In genomic region chr2:85867556-85868292, GRCh38 we compare ENCODE assay signal across 18 cellular contexts.
"Had no signal": no experiment of that assay in that cellular context is flagged by ENCODE, and none has a peak within 500 bp of the region (broad histone marks: within the 10 kb centered on the region; RNA-seq: fewer than 3 reads in every experiment).

No MANE protein-coding gene starts in this region.

- H3K9me3 ChIP-seq: sigmoid colon, testis, upper lobe of left lung had no signal

- H3K4me3 ChIP-seq: sigmoid colon, testis, upper lobe of left lung had no signal

- H3K36me3 ChIP-seq: sigmoid colon had no signal

- H3K4me3 Mint-ChIP-seq: activated CD4-positive, alpha-beta T cell treated with anti-CD3 and anti-CD28 coated beads, Interleukin-2, amount 10 ng/mL, durations not matched to agents 24 days and 14 days; activated CD8-positive, alpha-beta T cell treated with anti-CD3 and anti-CD28 coated beads, Interleukin-2, amount 10 ng/mL, durations not matched to agents 7 days and 5 days; nephron progenitor cell; T-helper 2 cell treated with Interferon-gamma antibody and Interleukin-4, amounts not matched to agents 5 μg/mL and 100 μg/mL, for 36 hours had no signal

- H3K9me3 Mint-ChIP-seq: activated CD4-positive, alpha-beta T cell treated with anti-CD3 and anti-CD28 coated beads, Interleukin-2, amount 10 ng/mL, durations not matched to agents 24 days and 14 days; activated naive CD4-positive, alpha-beta T cell treated with anti-CD3 and anti-CD28 coated beads, Interleukin-2, amount 50 U/mL, for 72 hours; nephron progenitor cell; stimulated activated effector memory CD8-positive, alpha-beta T cell treated with anti-CD3 and anti-CD28 coated beads, Interleukin-12 subunit alpha, Interleukin-12 subunit beta, amount 100 ng/mL, for 72 hours; T-helper 2 cell treated with Interferon-gamma antibody and Interleukin-4, amounts not matched to agents 5 μg/mL and 100 μg/mL, for 36 hours had no signal

- H3K27me3 ChIP-seq: sigmoid colon, testis, upper lobe of left lung had no signal

- H3K27me3 Mint-ChIP-seq: activated CD4-positive, alpha-beta T cell treated with anti-CD3 and anti-CD28 coated beads, Interleukin-2, amount 10 ng/mL, durations not matched to agents 24 days and 14 days had no signal

- H3K36me3 Mint-ChIP-seq: activated naive CD4-positive, alpha-beta T cell treated with anti-CD3 and anti-CD28 coated beads, Interleukin-2, amount 50 U/mL, for 72 hours had no signal

- H3K27ac Mint-ChIP-seq: activated CD4-positive, alpha-beta T cell treated with anti-CD3 and anti-CD28 coated beads, Interleukin-2, amount 10 ng/mL, durations not matched to agents 24 days and 14 days; activated CD8-positive, alpha-beta T cell treated with anti-CD3 and anti-CD28 coated beads, Interleukin-2, amount 10 ng/mL, durations not matched to agents 7 days and 5 days; activated naive CD4-positive, alpha-beta T cell treated with anti-CD3 and anti-CD28 coated beads, Interleukin-2, amount 50 U/mL, for 72 hours; nephron progenitor cell; T-helper 2 cell treated with Interferon-gamma antibody and Interleukin-4, amounts not matched to agents 5 μg/mL and 100 μg/mL, for 36 hours had no signal

- DNase-seq: activated CD4-positive, alpha-beta T cell treated with anti-CD3 and anti-CD28 coated beads, Interleukin-2, amount 10 ng/mL, durations not matched to agents 24 days and 14 days; activated CD4-positive, CD25-positive, alpha-beta regulatory T cell; activated CD8-positive, alpha-beta memory T cell treated with anti-CD3 and anti-CD28 coated beads, Interleukin-2, amount 50 U/mL, for 48 hours; activated CD8-positive, alpha-beta T cell treated with anti-CD3 and anti-CD28 coated beads, Interleukin-2, amount 10 ng/mL, durations not matched to agents 7 days and 5 days; activated effector memory CD4-positive, alpha-beta T cell treated with anti-CD3 and anti-CD28 coated beads, Interleukin-2, amount 50 U/mL, for 16 hours; activated T-cell treated with anti-CD3 and anti-CD28 coated beads, Interleukin-2, amount 50 U/mL, for 48 hours; amygdala; dermis blood vessel endothelial cell; effector memory CD4-positive, alpha-beta T cell; nephron progenitor cell; nucleus accumbens; sigmoid colon; stimulated activated CD4-positive, alpha-beta T cell treated with anti-CD3 and anti-CD28 coated beads, Interleukin-4, amount 100 ng/mL, for 24 hours; testis; upper lobe of left lung had no signal

- H3K4me1 ChIP-seq: testis had no signal

- ATAC-seq: activated CD8-positive, alpha-beta T cell treated with anti-CD3 and anti-CD28 coated beads, Interleukin-2, amount 10 ng/mL, durations not matched to agents 7 days and 5 days; activated naive CD4-positive, alpha-beta T cell treated with anti-CD3 and anti-CD28 coated beads, Interleukin-2, amount 50 U/mL, for 72 hours; stimulated activated effector memory CD8-positive, alpha-beta T cell treated with anti-CD3 and anti-CD28 coated beads, Interleukin-12 subunit alpha, Interleukin-12 subunit beta, amount 100 ng/mL, for 72 hours had no signal

- H3K27ac ChIP-seq: sigmoid colon, testis, upper lobe of left lung had no signal
